ENCODE assay signal across 22 cellular contexts in genomic region chr11:46625406-46625805, GRCh38.
"Had no signal": no experiment of that assay in that cellular context is flagged by ENCODE, and none has a peak within 500 bp of the region (broad histone marks: within the 10 kb centered on the region; RNA-seq: fewer than 3 reads in every experiment).

No MANE protein-coding gene starts in this region.

- H3K27me3 Mint-ChIP-seq: activated B cell treated with CpG ODN at 0.5 μM for 24 hours; activated naive CD8-positive, alpha-beta T cell treated with anti-CD3 and anti-CD28 coated beads for 36 hours; naive thymus-derived CD4-positive, alpha-beta T cell had no signal

- H3K9me3 Mint-ChIP-seq: activated B cell treated with CpG ODN at 0.5 μM for 24 hours; activated naive CD8-positive, alpha-beta T cell treated with anti-CD3 and anti-CD28 coated beads for 36 hours; naive thymus-derived CD4-positive, alpha-beta T cell; neural progenitor cell; T-helper 2 cell treated with Interferon-gamma antibody and Interleukin-4, amounts not matched to agents 5 μg/mL and 100 μg/mL, for 36 hours had no signal

- H3K4me3 ChIP-seq: cardiac muscle cell, left ventricle myocardium inferior, neural progenitor cell, prostate gland, right atrium auricular region, tibial nerve, uterus had no signal

- H3K27me3 ChIP-seq: cardiac muscle cell, foreskin keratinocyte, neural progenitor cell, right atrium auricular region, tibial nerve, uterus had no signal

- FAIRE-seq: TTC549 had no signal

- H3K9ac ChIP-seq: neural progenitor cell had no signal

- ATAC-seq: foreskin keratinocyte; naive thymus-derived CD4-positive, alpha-beta T cell; stimulated activated naive CD8-positive, alpha-beta T cell treated with anti-CD3 and anti-CD28 coated beads, Interleukin-15, Interleukin-2, amounts not matched to agents 100 U/mL and 50 U/mL, for 24 hours had no signal

- H2AFZ ChIP-seq: neural progenitor cell had no signal

- DNase-seq: activated B cell treated with CpG ODN at 0.5 μM for 24 hours; activated CD4-positive, alpha-beta T cell treated with anti-CD3 and anti-CD28 coated beads for 48 hours; activated CD8-positive, alpha-beta memory T cell treated with anti-CD3 and anti-CD28 coated beads, Interleukin-2, amount 50 U/mL, for 4 hours; activated naive CD8-positive, alpha-beta T cell treated with anti-CD3 and anti-CD28 coated beads for 36 hours; activated T-cell treated with anti-CD3 and anti-CD28 coated beads, Interleukin-2, amount 50 U/mL, for 48 hours; amniotic stem cell; dermis blood vessel endothelial cell; effector memory CD4-positive, alpha-beta T cell; foreskin keratinocyte; left ventricle myocardium inferior; naive thymus-derived CD4-positive, alpha-beta T cell; stimulated activated CD4-positive, alpha-beta T cell treated with anti-CD3 and anti-CD28 coated beads, Interleukin-2, amount 100 ng/mL, for 24 hours; stimulated activated naive CD8-positive, alpha-beta T cell treated with anti-CD3 and anti-CD28 coated beads, Interleukin-15, Interleukin-2, amounts not matched to agents 100 U/mL and 50 U/mL, for 24 hours; uterus had no signal

- H3K4me1 Mint-ChIP-seq: neural progenitor cell had no signal

- H3K4me2 ChIP-seq: neural progenitor cell had no signal

- H3K4me1 ChIP-seq: foreskin keratinocyte, neural progenitor cell, prostate gland, right atrium auricular region, uterus had no signal

- H3K27ac Mint-ChIP-seq: activated B cell treated with CpG ODN at 0.5 μM for 24 hours; activated naive CD8-positive, alpha-beta T cell treated with anti-CD3 and anti-CD28 coated beads for 36 hours; neural progenitor cell; T-helper 2 cell treated with Interferon-gamma antibody and Interleukin-4, amounts not matched to agents 5 μg/mL and 100 μg/mL, for 36 hours had no signal

- H3K4me3 Mint-ChIP-seq: activated B cell treated with CpG ODN at 0.5 μM for 24 hours; activated naive CD8-positive, alpha-beta T cell treated with anti-CD3 and anti-CD28 coated beads for 36 hours; neural progenitor cell; T-helper 2 cell treated with Interferon-gamma antibody and Interleukin-4, amounts not matched to agents 5 μg/mL and 100 μg/mL, for 36 hours had no signal

- H3K9me3 ChIP-seq: left ventricle myocardium inferior, prostate gland, right atrium auricular region, tibial nerve, uterus had no signal

- H3K27ac ChIP-seq: cardiac muscle cell, epithelial cell of prostate, foreskin keratinocyte, left ventricle myocardium inferior, neural progenitor cell, prostate gland, right atrium auricular region, tibial nerve, uterus had no signal

- H3K36me3 ChIP-seq: neural progenitor cell, prostate gland, uterus had no signal
